In genomic region chr11:61229458-61229857, GRCh38 we compare ENCODE assay signal across 15 cellular contexts. TPM values are rescaled to one million over a fixed set of nuclear protein-coding genes. Genes with fewer than 3 reads are reported as not detected.
"Had no signal": no experiment of that assay in that cellular context is flagged by ENCODE, and none has a peak within 500 bp of the region (broad histone marks: within the 10 kb centered on the region; RNA-seq: fewer than 3 reads in every experiment).

No MANE protein-coding gene starts in this region.

RNA-seq across cellular contexts. Expression of gene PGA4, which starts 7.3 kb away (rescaled TPM):
- total RNA-seq: activated B cell treated with CpG ODN at 0.5 μM for 24 hours; activated CD4-positive, alpha-beta memory T cell treated with anti-CD3 and anti-CD28 coated beads for 36 hours; activated CD4-positive, alpha-beta memory T cell treated with anti-CD3 and anti-CD28 coated beads, Interleukin-2, amount 10 ng/mL, durations not matched to agents 7 days and 5 days; activated CD4-positive, alpha-beta T cell treated with anti-CD3 and anti-CD28 coated beads for 36 hours; activated CD4-positive, alpha-beta T cell treated with anti-CD3 and anti-CD28 coated beads, Interleukin-2, amount 10 ng/mL, durations not matched to agents 24 days and 14 days; activated CD4-positive, alpha-beta T cell treated with anti-CD3 and anti-CD28 coated beads, Interleukin-2, amount 10 ng/mL, durations not matched to agents 7 days and 5 days; activated CD8-positive, alpha-beta memory T cell treated with anti-CD3 and anti-CD28 coated beads for 36 hours; activated CD8-positive, alpha-beta memory T cell treated with anti-CD3 and anti-CD28 coated beads, Interleukin-2, amount 10 ng/mL, durations not matched to agents 7 days and 5 days; activated CD8-positive, alpha-beta T cell treated with anti-CD3 and anti-CD28 coated beads for 36 hours; activated CD8-positive, alpha-beta T cell treated with anti-CD3 and anti-CD28 coated beads, Interleukin-2, amount 10 ng/mL, durations not matched to agents 7 days and 5 days; T-cell; T-helper 1 cell treated with Interleukin-12 subunit alpha and Interleukin-12 subunit beta and Interleukin-4 antibody, amounts not matched to agents 30 ng/mL and 1 ng/mL, for 36 hours; T-helper 17 cell; T-helper 2 cell treated with Interferon-gamma antibody and Interleukin-4, amounts not matched to agents 100 ng/mL and 5 ng/mL, for 36 hours; WTC11 had no signal

RNA-seq across cellular contexts. Expression of gene PGA5, which starts 11.5 kb away (rescaled TPM):
- total RNA-seq: activated B cell treated with CpG ODN at 0.5 μM for 24 hours; activated CD4-positive, alpha-beta memory T cell treated with anti-CD3 and anti-CD28 coated beads for 36 hours; activated CD4-positive, alpha-beta memory T cell treated with anti-CD3 and anti-CD28 coated beads, Interleukin-2, amount 10 ng/mL, durations not matched to agents 7 days and 5 days; activated CD4-positive, alpha-beta T cell treated with anti-CD3 and anti-CD28 coated beads for 36 hours; activated CD4-positive, alpha-beta T cell treated with anti-CD3 and anti-CD28 coated beads, Interleukin-2, amount 10 ng/mL, durations not matched to agents 24 days and 14 days; activated CD4-positive, alpha-beta T cell treated with anti-CD3 and anti-CD28 coated beads, Interleukin-2, amount 10 ng/mL, durations not matched to agents 7 days and 5 days; activated CD8-positive, alpha-beta memory T cell treated with anti-CD3 and anti-CD28 coated beads for 36 hours; activated CD8-positive, alpha-beta memory T cell treated with anti-CD3 and anti-CD28 coated beads, Interleukin-2, amount 10 ng/mL, durations not matched to agents 7 days and 5 days; activated CD8-positive, alpha-beta T cell treated with anti-CD3 and anti-CD28 coated beads for 36 hours; activated CD8-positive, alpha-beta T cell treated with anti-CD3 and anti-CD28 coated beads, Interleukin-2, amount 10 ng/mL, durations not matched to agents 7 days and 5 days; T-cell; T-helper 1 cell treated with Interleukin-12 subunit alpha and Interleukin-12 subunit beta and Interleukin-4 antibody, amounts not matched to agents 30 ng/mL and 1 ng/mL, for 36 hours; T-helper 17 cell; T-helper 2 cell treated with Interferon-gamma antibody and Interleukin-4, amounts not matched to agents 100 ng/mL and 5 ng/mL, for 36 hours had no signal

RNA-seq across cellular contexts. Expression of gene PGA3, which starts 26.1 kb away (rescaled TPM):
- total RNA-seq: activated B cell treated with CpG ODN at 0.5 μM for 24 hours; activated CD4-positive, alpha-beta memory T cell treated with anti-CD3 and anti-CD28 coated beads for 36 hours; activated CD4-positive, alpha-beta memory T cell treated with anti-CD3 and anti-CD28 coated beads, Interleukin-2, amount 10 ng/mL, durations not matched to agents 7 days and 5 days; activated CD4-positive, alpha-beta T cell treated with anti-CD3 and anti-CD28 coated beads for 36 hours; activated CD4-positive, alpha-beta T cell treated with anti-CD3 and anti-CD28 coated beads, Interleukin-2, amount 10 ng/mL, durations not matched to agents 24 days and 14 days; activated CD4-positive, alpha-beta T cell treated with anti-CD3 and anti-CD28 coated beads, Interleukin-2, amount 10 ng/mL, durations not matched to agents 7 days and 5 days; activated CD8-positive, alpha-beta memory T cell treated with anti-CD3 and anti-CD28 coated beads for 36 hours; activated CD8-positive, alpha-beta memory T cell treated with anti-CD3 and anti-CD28 coated beads, Interleukin-2, amount 10 ng/mL, durations not matched to agents 7 days and 5 days; activated CD8-positive, alpha-beta T cell treated with anti-CD3 and anti-CD28 coated beads for 36 hours; activated CD8-positive, alpha-beta T cell treated with anti-CD3 and anti-CD28 coated beads, Interleukin-2, amount 10 ng/mL, durations not matched to agents 7 days and 5 days; T-cell; T-helper 1 cell treated with Interleukin-12 subunit alpha and Interleukin-12 subunit beta and Interleukin-4 antibody, amounts not matched to agents 30 ng/mL and 1 ng/mL, for 36 hours; T-helper 17 cell; T-helper 2 cell treated with Interferon-gamma antibody and Interleukin-4, amounts not matched to agents 100 ng/mL and 5 ng/mL, for 36 hours had no signal
